ENCODE assay signal across 12 cellular contexts in genomic region chr13:113933901-113934300, GRCh38. TPM values are rescaled to one million over a fixed set of nuclear protein-coding genes. Genes with fewer than 3 reads are reported as not detected.
"Had no signal": no experiment of that assay in that cellular context is flagged by ENCODE, and none has a peak within 500 bp of the region (broad histone marks: within the 10 kb centered on the region; RNA-seq: fewer than 3 reads in every experiment).

No MANE protein-coding gene starts in this region.

- H3K36me3 Mint-ChIP-seq: activated naive CD8-positive, alpha-beta T cell had no signal

- H3K27ac Mint-ChIP-seq: activated CD4-positive, alpha-beta T cell treated with anti-CD3 and anti-CD28 coated beads, Interleukin-2, amount 10 ng/mL, durations not matched to agents 24 days and 14 days; activated naive CD8-positive, alpha-beta T cell; activated T-helper 17 cell treated with anti-CD3 and anti-CD28 coated beads, Interleukin-2, amount 50 U/mL, for 72 hours; T-helper 1 cell treated with Interleukin-12 subunit alpha and Interleukin-12 subunit beta and Interleukin-4 antibody, amounts not matched to agents 30 μg/mL and 1 μg/mL, for 36 hours had no signal

- H3K27me3 ChIP-seq: esophagus muscularis mucosa had no signal

- H3K9me3 Mint-ChIP-seq: activated CD4-positive, alpha-beta T cell treated with anti-CD3 and anti-CD28 coated beads, Interleukin-2, amount 10 ng/mL, durations not matched to agents 24 days and 14 days; activated T-helper 17 cell treated with anti-CD3 and anti-CD28 coated beads, Interleukin-2, amount 50 U/mL, for 72 hours; T-helper 1 cell treated with Interleukin-12 subunit alpha and Interleukin-12 subunit beta and Interleukin-4 antibody, amounts not matched to agents 30 μg/mL and 1 μg/mL, for 36 hours had no signal

- H3K27me3 Mint-ChIP-seq: activated naive CD8-positive, alpha-beta T cell; activated T-helper 17 cell treated with anti-CD3 and anti-CD28 coated beads, Interleukin-2, amount 50 U/mL, for 72 hours had no signal

- H3K4me3 ChIP-seq: esophagus muscularis mucosa, SK-N-MC, tibial nerve had no signal

- H3K4me3 Mint-ChIP-seq: activated CD4-positive, alpha-beta T cell treated with anti-CD3 and anti-CD28 coated beads, Interleukin-2, amount 10 ng/mL, durations not matched to agents 24 days and 14 days; activated naive CD8-positive, alpha-beta T cell; activated T-helper 17 cell treated with anti-CD3 and anti-CD28 coated beads, Interleukin-2, amount 50 U/mL, for 72 hours; T-helper 1 cell treated with Interleukin-12 subunit alpha and Interleukin-12 subunit beta and Interleukin-4 antibody, amounts not matched to agents 30 μg/mL and 1 μg/mL, for 36 hours had no signal

- H3K27ac ChIP-seq: esophagus muscularis mucosa, neutrophil, SK-N-MC, tibial nerve had no signal

- H3K36me3 ChIP-seq: esophagus muscularis mucosa, neutrophil, tibial nerve had no signal

- ATAC-seq: activated T-helper 17 cell treated with anti-CD3 and anti-CD28 coated beads, Interleukin-2, amount 50 U/mL, for 72 hours had no signal

- H3K9me3 ChIP-seq: esophagus muscularis mucosa, neutrophil, tibial nerve had no signal

- DNase-seq: activated CD4-positive, alpha-beta T cell treated with anti-CD3 and anti-CD28 coated beads, Interleukin-2, amount 10 ng/mL, durations not matched to agents 24 days and 14 days; activated T-cell treated with anti-CD3 and anti-CD28 coated beads for 4 hours; amygdala; RPMI8226 had no signal

RNA-seq across cellular contexts. Expression of gene C13orf46, which starts 40.0 kb away (rescaled TPM):
- total RNA-seq: myocyte had no signal
